ENCODE assay signal across 20 cellular contexts in genomic region chr1:182676321-182676720, GRCh38. TPM values are rescaled to one million over a fixed set of nuclear protein-coding genes. Genes with fewer than 3 reads are reported as not detected.
"Had no signal": no experiment of that assay in that cellular context is flagged by ENCODE, and none has a peak within 500 bp of the region (broad histone marks: within the 10 kb centered on the region; RNA-seq: fewer than 3 reads in every experiment).

No MANE protein-coding gene starts in this region.

- H3K27ac Mint-ChIP-seq: activated CD8-positive, alpha-beta memory T cell treated with anti-CD3 and anti-CD28 coated beads, Interleukin-2, amount 10 ng/mL, durations not matched to agents 7 days and 5 days; activated naive CD4-positive, alpha-beta T cell treated with anti-CD3 and anti-CD28 coated beads, Interleukin-2, amount 50 U/mL, for 72 hours; activated T-cell treated with anti-CD3 and anti-CD28 coated beads, Interleukin-2, amount 50 U/mL, for 24 hours; naive thymus-derived CD4-positive, alpha-beta T cell; T-helper 2 cell treated with Interferon-gamma antibody and Interleukin-4, amounts not matched to agents 5 μg/mL and 100 μg/mL, for 36 hours had no signal

- H3K4me3 ChIP-seq: body of pancreas, stomach, uterus had no signal

- H3K4me3 Mint-ChIP-seq: activated CD8-positive, alpha-beta memory T cell treated with anti-CD3 and anti-CD28 coated beads, Interleukin-2, amount 10 ng/mL, durations not matched to agents 7 days and 5 days; activated T-cell treated with anti-CD3 and anti-CD28 coated beads, Interleukin-2, amount 50 U/mL, for 24 hours; naive thymus-derived CD4-positive, alpha-beta T cell; T-helper 2 cell treated with Interferon-gamma antibody and Interleukin-4, amounts not matched to agents 5 μg/mL and 100 μg/mL, for 36 hours had no signal

- FAIRE-seq: keratinocyte, small intestine had no signal

- DNase-seq: activated CD4-positive, alpha-beta T cell treated with anti-CD3 and anti-CD28 coated beads, Interleukin-2, amount 50 U/mL, for 48 hours; activated CD8-positive, alpha-beta memory T cell treated with anti-CD3 and anti-CD28 coated beads, Interleukin-2, amount 10 ng/mL, durations not matched to agents 7 days and 5 days; activated effector memory CD4-positive, alpha-beta T cell treated with anti-CD3 and anti-CD28 coated beads, Interleukin-2, amount 50 U/mL, for 16 hours; activated T-cell treated with anti-CD3 and anti-CD28 coated beads, Interleukin-2, amount 50 U/mL, for 24 hours; amniotic stem cell; body of pancreas; foreskin fibroblast; naive thymus-derived CD4-positive, alpha-beta T cell; posterior cingulate gyrus; small intestine; stomach; uterus had no signal

- H3K9me3 Mint-ChIP-seq: activated T-cell treated with anti-CD3 and anti-CD28 coated beads, Interleukin-2, amount 50 U/mL, for 24 hours; naive thymus-derived CD4-positive, alpha-beta T cell; T-helper 2 cell treated with Interferon-gamma antibody and Interleukin-4, amounts not matched to agents 5 μg/mL and 100 μg/mL, for 36 hours had no signal

- H3K36me3 Mint-ChIP-seq: activated CD8-positive, alpha-beta memory T cell treated with anti-CD3 and anti-CD28 coated beads, Interleukin-2, amount 10 ng/mL, durations not matched to agents 7 days and 5 days; activated naive CD4-positive, alpha-beta T cell treated with anti-CD3 and anti-CD28 coated beads, Interleukin-2, amount 50 U/mL, for 72 hours; naive thymus-derived CD4-positive, alpha-beta T cell had no signal

- ATAC-seq: activated CD4-positive, CD25-positive, alpha-beta regulatory T cell treated with anti-CD3 and anti-CD28 coated beads, Interleukin-2, amount 50 U/mL, for 24 hours; activated CD8-positive, alpha-beta memory T cell treated with anti-CD3 and anti-CD28 coated beads, Interleukin-2, amount 10 ng/mL, durations not matched to agents 7 days and 5 days; activated naive CD4-positive, alpha-beta T cell treated with anti-CD3 and anti-CD28 coated beads, Interleukin-2, amount 50 U/mL, for 72 hours; body of pancreas; naive thymus-derived CD4-positive, alpha-beta T cell had no signal

- H3K4me1 ChIP-seq: body of pancreas, uterus had no signal

- H3K9me3 ChIP-seq: body of pancreas, neutrophil, stomach, uterus had no signal

- H3K27ac ChIP-seq: body of pancreas, neutrophil, uterus had no signal

- H3K36me3 ChIP-seq: neutrophil, stomach, uterus had no signal

RNA-seq across cellular contexts. Expression of gene RGS8, which starts 8.1 kb away (rescaled TPM):
- total RNA-seq: activated CD8-positive, alpha-beta memory T cell treated with anti-CD3 and anti-CD28 coated beads, Interleukin-2, amount 10 ng/mL, durations not matched to agents 7 days and 5 days; activated naive CD4-positive, alpha-beta T cell treated with anti-CD3 and anti-CD28 coated beads, Interleukin-2, amount 50 U/mL, for 72 hours; body of pancreas; dermis microvascular lymphatic vessel endothelial cell; lower leg skin; naive thymus-derived CD4-positive, alpha-beta T cell; stomach; uterus had no signal
- polyA plus RNA-seq: esophagus; keratinocyte; naive thymus-derived CD4-positive, alpha-beta T cell; stomach had no signal
